24 cellular contexts compared by ENCODE assay signal in the genomic region with DNA sequence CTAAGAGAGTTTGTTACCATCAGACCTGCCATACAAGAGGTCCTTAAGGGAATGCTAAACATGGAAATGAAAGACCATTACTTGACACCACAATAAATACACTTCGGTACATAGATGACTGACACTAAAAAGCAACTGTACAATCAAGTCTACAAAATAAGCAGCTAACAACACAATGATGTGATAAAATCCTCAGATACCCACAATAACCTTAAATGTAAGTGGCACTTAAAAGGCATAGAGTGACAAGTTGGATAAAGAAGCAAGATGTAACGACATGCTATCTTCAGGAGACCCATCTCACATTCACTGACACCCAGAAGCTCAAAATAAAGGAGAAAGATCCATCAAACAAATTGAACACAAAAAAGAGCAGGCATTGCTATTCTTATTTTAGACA.
"Had no signal": no experiment of that assay in that cellular context is flagged by ENCODE, and none has a peak within 500 bp of the region (broad histone marks: within the 10 kb centered on the region; RNA-seq: fewer than 3 reads in every experiment).

No MANE protein-coding gene starts in this region.

- H3K27me3 ChIP-seq: stomach, suprapubic skin, testis, thyroid gland, tibial artery, tibial nerve, transverse colon, upper lobe of left lung, upper lobe of right lung, uterus, vagina had no signal

- H3K27ac ChIP-seq: stomach, suprapubic skin, testis, thoracic aorta, thyroid gland, tibial artery, tibial nerve, transverse colon, upper lobe of left lung, upper lobe of right lung, uterus, vagina had no signal

- DNase-seq: stimulated activated CD4-positive, alpha-beta T cell treated with anti-CD3 and anti-CD28 coated beads, Interleukin-2, amount 100 ng/mL, for 48 hours; stimulated activated CD4-positive, alpha-beta T cell treated with anti-CD3 and anti-CD28 coated beads, Interleukin-4, amount 100 ng/mL, for 1 hour; stimulated activated CD4-positive, alpha-beta T cell treated with anti-CD3 and anti-CD28 coated beads, Interleukin-4, amount 100 ng/mL, for 24 hours; stimulated activated CD4-positive, alpha-beta T cell treated with anti-CD3 and anti-CD28 coated beads, Interleukin-4, amount 100 ng/mL, for 4 hours; stimulated activated CD8-positive, alpha-beta memory T cell treated with anti-CD3 and anti-CD28 coated beads, Interleukin-4, amount 100 ng/mL, for 48 hours; stimulated activated naive B cell treated with anti-CD40 and anti-IgM and Interleukin-4, amounts not matched to agents 10 μg/mL and 1 μg/mL and 100 μg/mL, for 72 hours; stimulated activated naive CD4-positive, alpha-beta T cell; stimulated activated naive CD4-positive, alpha-beta T cell treated with Interleukin-2 at 50 U/mL for 16 hours; stimulated activated naive CD8-positive, alpha-beta T cell treated with anti-CD3 and anti-CD28 coated beads, Interleukin-15, amount 100 ng/mL, for 72 hours; stimulated activated naive CD8-positive, alpha-beta T cell treated with anti-CD3 and anti-CD28 coated beads, Interleukin-15, Interleukin-2, amounts not matched to agents 100 U/mL and 50 U/mL, for 24 hours; stomach; substantia nigra; testis; thyroid gland; tibial artery; transverse colon; trophoblast cell; upper lobe of left lung; upper lobe of right lung; uterus had no signal

- H3K9me3 ChIP-seq: stomach, suprapubic skin, testis, thoracic aorta, thyroid gland, tibial artery, tibial nerve, transverse colon, upper lobe of right lung, uterus, vagina had no signal

- H3K4me3 ChIP-seq: stomach, suprapubic skin, testis, thoracic aorta, thyroid gland, tibial artery, tibial nerve, transverse colon, upper lobe of left lung, upper lobe of right lung, uterus, vagina had no signal

- H3K36me3 ChIP-seq: stomach, suprapubic skin, thoracic aorta, thyroid gland, tibial artery, tibial nerve, transverse colon, upper lobe of left lung, upper lobe of right lung, uterus, vagina had no signal
